ENCODE assay signal across 26 cellular contexts in the genomic region with DNA sequence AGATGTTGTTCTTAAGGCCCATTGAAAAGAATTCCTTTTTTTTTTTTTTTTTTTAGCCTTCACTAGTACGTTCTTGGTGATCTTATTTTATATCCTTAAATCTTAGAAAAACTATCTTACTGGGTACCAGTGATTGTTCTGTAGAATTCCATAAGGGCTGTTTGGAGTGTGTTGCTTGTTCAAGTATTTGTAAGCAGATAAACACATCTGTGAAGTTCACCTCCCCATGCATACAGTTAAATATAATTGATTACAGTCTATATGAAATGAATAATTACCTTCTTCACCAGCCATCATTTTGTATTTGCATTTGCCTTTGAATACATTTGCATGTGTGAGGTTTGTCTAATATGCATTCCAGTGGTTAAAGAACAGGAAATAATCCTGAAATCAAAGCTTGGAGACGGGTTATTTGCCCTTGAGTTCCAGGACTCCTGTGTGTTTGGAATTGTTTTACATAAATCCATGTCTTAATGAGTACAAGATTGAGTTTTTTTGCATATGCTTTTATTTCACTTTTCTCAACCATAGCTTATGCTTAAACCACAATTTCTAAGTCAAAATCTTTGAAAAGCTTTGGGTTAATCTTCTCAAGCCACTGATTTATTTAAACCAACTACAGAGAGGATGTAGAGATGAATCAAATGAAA.
"Had no signal": no experiment of that assay in that cellular context is flagged by ENCODE, and none has a peak within 500 bp of the region (broad histone marks: within the 10 kb centered on the region; RNA-seq: fewer than 3 reads in every experiment).

No MANE protein-coding gene starts in this region.

- H3K27me3 Mint-ChIP-seq: activated naive CD4-positive, alpha-beta T cell treated with anti-CD3 and anti-CD28 coated beads, Interleukin-2, amount 50 U/mL, for 24 hours; naive thymus-derived CD4-positive, alpha-beta T cell; stimulated activated naive CD8-positive, alpha-beta T cell treated with anti-CD3 and anti-CD28 coated beads, Interleukin-15, amount 100 ng/mL, for 72 hours had no signal

- H3K27me3 ChIP-seq: brain microvascular endothelial cell, heart right ventricle, neural progenitor cell, suprapubic skin, transverse colon, uterus had no signal

- H3K4me2 ChIP-seq: neural progenitor cell had no signal

- H3K27ac Mint-ChIP-seq: activated naive CD4-positive, alpha-beta T cell treated with anti-CD3 and anti-CD28 coated beads, Interleukin-2, amount 50 U/mL, for 24 hours; immature natural killer cell; neural progenitor cell; stimulated activated naive CD8-positive, alpha-beta T cell treated with anti-CD3 and anti-CD28 coated beads, Interleukin-15, amount 100 ng/mL, for 72 hours had no signal

- H3K4me1 Mint-ChIP-seq: neural progenitor cell had no signal

- H3K36me3 ChIP-seq: prostate gland, uterus had no signal

- H3K9me3 ChIP-seq: heart right ventricle, prostate gland, suprapubic skin, transverse colon, uterus had no signal

- H3K4me3 Mint-ChIP-seq: activated naive CD4-positive, alpha-beta T cell treated with anti-CD3 and anti-CD28 coated beads, Interleukin-2, amount 50 U/mL, for 24 hours; immature natural killer cell; naive thymus-derived CD4-positive, alpha-beta T cell; neural progenitor cell; stimulated activated naive CD8-positive, alpha-beta T cell treated with anti-CD3 and anti-CD28 coated beads, Interleukin-15, amount 100 ng/mL, for 72 hours had no signal

- H2AFZ ChIP-seq: neural progenitor cell had no signal

- H3K4me3 ChIP-seq: coronary artery, heart right ventricle, neural progenitor cell, prostate gland, skin epidermis, suprapubic skin, transverse colon, uterus had no signal

- H3K4me1 ChIP-seq: neural progenitor cell, prostate gland, suprapubic skin, transverse colon, uterus had no signal

- H3K9me3 Mint-ChIP-seq: activated naive CD4-positive, alpha-beta T cell treated with anti-CD3 and anti-CD28 coated beads, Interleukin-2, amount 50 U/mL, for 24 hours; immature natural killer cell; naive thymus-derived CD4-positive, alpha-beta T cell; stimulated activated naive CD8-positive, alpha-beta T cell treated with anti-CD3 and anti-CD28 coated beads, Interleukin-15, amount 100 ng/mL, for 72 hours had no signal

- H3K27ac ChIP-seq: brain microvascular endothelial cell, coronary artery, neural progenitor cell, prostate gland, skin epidermis, suprapubic skin, transverse colon, uterus had no signal

- DNase-seq: activated CD8-positive, alpha-beta memory T cell treated with anti-CD3 and anti-CD28 coated beads for 24 hours; activated gamma-delta T cell; amniotic stem cell; brain microvascular endothelial cell; central memory CD4-positive, alpha-beta T cell; erythroblast; heart right ventricle; immature natural killer cell; kidney glomerular epithelial cell; left ventricle myocardium superior; naive thymus-derived CD4-positive, alpha-beta T cell; right cardiac atrium; stimulated activated CD4-positive, alpha-beta T cell treated with anti-CD3 and anti-CD28 coated beads, Interleukin-15, amount 100 ng/mL, for 24 hours; stimulated activated CD4-positive, alpha-beta T cell treated with anti-CD3 and anti-CD28 coated beads, Interleukin-2, amount 100 ng/mL, for 48 hours; stimulated activated naive CD8-positive, alpha-beta T cell treated with anti-CD3 and anti-CD28 coated beads, Interleukin-15, amount 100 ng/mL, for 72 hours; T-helper 1 cell; T-helper 9 cell; transverse colon; uterus had no signal

- ATAC-seq: activated CD4-positive, CD25-positive, alpha-beta regulatory T cell treated with anti-CD3 and anti-CD28 coated beads, Interleukin-2, amount 50 U/mL, for 24 hours; heart right ventricle; left ventricle myocardium superior; naive thymus-derived CD4-positive, alpha-beta T cell; right cardiac atrium; stimulated activated naive CD8-positive, alpha-beta T cell treated with anti-CD3 and anti-CD28 coated beads, Interleukin-15, amount 100 ng/mL, for 72 hours had no signal

- H3K9ac ChIP-seq: neural progenitor cell had no signal
